Comparison of ENCODE assay signal across 8 cellular contexts in genomic region chr14:60161176-60162107, GRCh38. TPM values are rescaled to one million over a fixed set of nuclear protein-coding genes. Genes with fewer than 3 reads are reported as not detected.
DNase-seq lines count a peak whose midpoint lies in the region; ATAC-seq lines count a peak whose summit lies in the region.

No MANE protein-coding gene starts in this region.

- no peaks in the 10 kb centered on the region for H3K27me3 Mint-ChIP-seq in dendritic cell treated with granulocyte-macrophage colony-stimulating factor and Interleukin-4, amounts not matched to agents 40 ng/mL and 50 ng/mL, for 4 days

- ATAC-seq in sciatic nerve = peak; percentile 48
- ATAC-seq in HG02642 (IDR thresholded peaks at IDR 0.05; ENCODE audit: poor library complexity, unreplicated experiment) = no peak

- H3K9me3 Mint-ChIP-seq in dendritic cell treated with granulocyte-macrophage colony-stimulating factor and Interleukin-4, amounts not matched to agents 40 ng/mL and 50 ng/mL, for 4 days = no peaks in the 10 kb centered on the region

- DNase-seq in DMS79 treated with DMSO at 0.1 percent for 48 hours (lab: John Stamatoyannopoulos, UW) (peak; percentile 38), DMS79 (lab: John Stamatoyannopoulos, UW) (no peak), NCI-H2196 treated with DMSO at 0.1 percent for 48 hours (lab: John Stamatoyannopoulos, UW; ENCODE audit: unreplicated experiment) (peak; percentile 73), sciatic nerve (ENCODE audit: low spot score) (no peak), RPMI8226 (no peak), SK-N-DZ (ENCODE audit: low spot score) (no peak)

- H3K27ac Mint-ChIP-seq in dendritic cell treated with granulocyte-macrophage colony-stimulating factor and Interleukin-4, amounts not matched to agents 40 ng/mL and 50 ng/mL, for 4 days = peak overlapping the region; percentile 50

- peaks cover 13% of the 10 kb centered on the region for H3K4me1 Mint-ChIP-seq in dendritic cell treated with granulocyte-macrophage colony-stimulating factor and Interleukin-4, amounts not matched to agents 40 ng/mL and 50 ng/mL, for 4 days (ENCODE audit: low read depth)

- peaks cover 8% of the 10 kb centered on the region for H3K36me3 Mint-ChIP-seq in dendritic cell treated with granulocyte-macrophage colony-stimulating factor and Interleukin-4, amounts not matched to agents 40 ng/mL and 50 ng/mL, for 4 days (ENCODE audit: low read depth)

- no peak overlapping the region for H3K4me3 Mint-ChIP-seq in dendritic cell treated with granulocyte-macrophage colony-stimulating factor and Interleukin-4, amounts not matched to agents 40 ng/mL and 50 ng/mL, for 4 days

- intact Hi-C loops in dendritic cell treated with granulocyte-macrophage colony-stimulating factor and Interleukin-4, amounts not matched to agents 40 ng/mL and 50 ng/mL, for 4 days (cut with micrococcal nuclease) = loop anchor here (10.0 kb wide), 1 partner anchor 657 kb away; no protein-coding TSS in a partner anchor
- intact Hi-C loops in sciatic nerve (cut with DNase I) = no loop called here

RNA-seq across cellular contexts. Expression of gene DHRS7, which starts 3.8 kb away (rescaled TPM):
- total RNA-seq in sciatic nerve = 73.5 TPM
- polyA plus RNA-seq in SK-N-DZ (2014; cell fraction: cytosol; rRNA removed) = 33.2 and 33.5 TPM in 2 replicates
- 20.2 and 30.1 TPM in 2 replicates for polyA plus RNA-seq in SK-N-DZ (2014; cell fraction: nucleus; rRNA removed)

Comparison
In these comparisons a context has a peak if more than half of its experiments do, and no peak if none do; other contexts are left out.
1. DNase-seq: peak in DMS79 treated with DMSO at 0.1 percent for 48 hours (single experiment) and NCI-H2196 treated with DMSO at 0.1 percent for 48 hours (single experiment); none in DMS79 (single experiment), sciatic nerve (single experiment), RPMI8226 (single experiment) and SK-N-DZ (single experiment).